19 cellular contexts compared by ENCODE assay signal in genomic region chr11:126628450-126628789, GRCh38.
"Had no signal": no experiment of that assay in that cellular context is flagged by ENCODE, and none has a peak within 500 bp of the region (broad histone marks: within the 10 kb centered on the region; RNA-seq: fewer than 3 reads in every experiment).

No MANE protein-coding gene starts in this region.

- H3K27ac ChIP-seq: esophagus muscularis mucosa, ovary, psoas muscle, tibial nerve, VCaP had no signal

- H3K27me3 ChIP-seq: ovary, tibial nerve had no signal

- H3K9me3 Mint-ChIP-seq: activated T-cell treated with anti-CD3 and anti-CD28 coated beads, Interleukin-2, amount 50 U/mL, for 72 hours; mesothelial cell of epicardium; stimulated activated naive B cell treated with anti-CD40 and anti-IgM and Interleukin-4, amounts not matched to agents 10 μg/mL and 1 μg/mL and 100 μg/mL, for 72 hours had no signal

- H3K36me3 Mint-ChIP-seq: activated naive CD8-positive, alpha-beta T cell; mesothelial cell of epicardium; naive B cell; stimulated activated naive B cell treated with anti-CD40 and anti-IgM and Interleukin-4, amounts not matched to agents 10 μg/mL and 1 μg/mL and 100 μg/mL, for 72 hours had no signal

- H3K4me3 Mint-ChIP-seq: activated naive CD8-positive, alpha-beta T cell; activated T-cell treated with anti-CD3 and anti-CD28 coated beads, Interleukin-2, amount 50 U/mL, for 72 hours; mesothelial cell of epicardium; naive B cell; stimulated activated naive B cell treated with anti-CD40 and anti-IgM and Interleukin-4, amounts not matched to agents 10 μg/mL and 1 μg/mL and 100 μg/mL, for 72 hours had no signal

- H3K9me3 ChIP-seq: esophagus muscularis mucosa, ovary, psoas muscle, tibial nerve had no signal

- H3K4me3 ChIP-seq: esophagus muscularis mucosa, ovary, psoas muscle, smooth muscle cell, tibial nerve had no signal

- ATAC-seq: activated T-cell treated with anti-CD3 and anti-CD28 coated beads, Interleukin-2, amount 50 U/mL, for 72 hours; stimulated activated naive B cell treated with anti-CD40 and anti-IgM and Interleukin-4, amounts not matched to agents 10 μg/mL and 1 μg/mL and 100 μg/mL, for 72 hours had no signal

- H3K4me1 Mint-ChIP-seq: naive B cell; stimulated activated naive B cell treated with anti-CD40 and anti-IgM and Interleukin-4, amounts not matched to agents 10 μg/mL and 1 μg/mL and 100 μg/mL, for 72 hours had no signal

- H3K4me2 ChIP-seq: smooth muscle cell had no signal

- DNase-seq: activated CD4-positive, alpha-beta T cell treated with anti-CD3 and anti-CD28 coated beads for 4 hours; activated CD4-positive, alpha-beta T cell treated with anti-CD3 and anti-CD28 coated beads, Interleukin-2, amount 50 U/mL, for 4 hours; activated naive CD4-positive, alpha-beta T cell; activated T-cell treated with anti-CD3 and anti-CD28 coated beads for 4 hours; activated T-cell treated with anti-CD3 and anti-CD28 coated beads, Interleukin-2, amount 50 U/mL, for 72 hours; dermis blood vessel endothelial cell; effector CD4-positive, alpha-beta T cell; foreskin melanocyte; naive B cell; ovary; psoas muscle; stimulated activated CD4-positive, alpha-beta T cell treated with anti-CD3 and anti-CD28 coated beads, Interleukin-1b, Interleukin-23, amount 100 ng/mL, for 48 hours; stimulated activated naive B cell treated with anti-CD40 and anti-IgM and Interleukin-4, amounts not matched to agents 10 μg/mL and 1 μg/mL and 100 μg/mL, for 72 hours had no signal

- H3K4me1 ChIP-seq: esophagus muscularis mucosa, psoas muscle, tibial nerve had no signal

- H3K36me3 ChIP-seq: esophagus muscularis mucosa, ovary, tibial nerve had no signal

- H3K27ac Mint-ChIP-seq: activated naive CD8-positive, alpha-beta T cell; activated T-cell treated with anti-CD3 and anti-CD28 coated beads, Interleukin-2, amount 50 U/mL, for 72 hours; mesothelial cell of epicardium; stimulated activated naive B cell treated with anti-CD40 and anti-IgM and Interleukin-4, amounts not matched to agents 10 μg/mL and 1 μg/mL and 100 μg/mL, for 72 hours had no signal
